20 cellular contexts compared by ENCODE assay signal in genomic region chr1:168926236-168926635, GRCh38.
DNase-seq lines count a peak whose midpoint lies in the region; TF ChIP-seq lines count a peak whose summit lies in the region.
"Had no signal": no experiment of that assay in that cellular context is flagged by ENCODE, and none has a peak within 500 bp of the region (broad histone marks: within the 10 kb centered on the region; RNA-seq: fewer than 3 reads in every experiment).

No MANE protein-coding gene starts in this region.

- H3K36me3 Mint-ChIP-seq in progenitor cell of endocrine pancreas (ENCODE audit: insufficient read depth) = no peaks in the 10 kb centered on the region
- H3K36me3 Mint-ChIP-seq: CD14-positive monocyte had no signal

- H3K4me3 ChIP-seq in mesenchymal stem cell (ENCODE audit: insufficient read depth in 1 of 2, low read depth in 1 of 2, low read length in 2 of 2) = no peak overlapping the region
- H3K4me3 ChIP-seq: A549; BLaER1 treated with 17β-estradiol and CSF1 and Interleukin-3, amounts not matched to agents 10 nM and 100 nM; GM23338 had no signal

- H3K27ac ChIP-seq in mesenchymal stem cell (ENCODE audit: low read length, poor library complexity, severe bottlenecking) (no peak overlapping the region), RWPE1 (no peak overlapping the region)
- H3K27ac ChIP-seq: 22Rv1; A549; BLaER1 treated with 17β-estradiol and CSF1 and Interleukin-3, amounts not matched to agents 10 nM and 100 nM had no signal

- H4K8ac ChIP-seq in mesenchymal stem cell (ENCODE audit: low read length) = no peak overlapping the region

- no peaks in the 10 kb centered on the region for H3K9me3 ChIP-seq in mesenchymal stem cell (ENCODE audit: control insufficient read depth, low read length)
- H3K9me3 ChIP-seq: A549; BE2C; BLaER1 treated with 17β-estradiol and CSF1 and Interleukin-3, amounts not matched to agents 10 nM and 100 nM had no signal

- no peak overlapping the region for H3K4ac ChIP-seq in mesenchymal stem cell (ENCODE audit: low read depth in 1 of 2, low read length in 2 of 2)

- POLR2A ChIA-PET in HEK293T (lab: Yijun Ruan, JAX) = no interaction called here
- POLR2A ChIA-PET in RWPE1 (lab: Yijun Ruan, JAX; ENCODE audit: low non-redundant PET) = no interaction called here

- no peak overlapping the region for H2AFZ ChIP-seq in mesenchymal stem cell (ENCODE audit: low read depth, low read length)
- H2AFZ ChIP-seq: GM23338 had no signal

- H3K4me2 ChIP-seq in mesenchymal stem cell (ENCODE audit: low read length, poor library complexity, severe bottlenecking) = no peak overlapping the region
- H3K4me2 ChIP-seq: A549; BLaER1 treated with 17β-estradiol and CSF1 and Interleukin-3, amounts not matched to agents 10 nM and 100 nM; GM23338 had no signal

- H3K4me1 ChIP-seq in mesenchymal stem cell (ENCODE audit: control insufficient read depth, insufficient read depth, low read depth, low read length) = no peaks in the 10 kb centered on the region
- H3K4me1 ChIP-seq: BE2C had no signal

- no peaks in the 10 kb centered on the region for H3K27me3 ChIP-seq in mesenchymal stem cell (ENCODE audit: control insufficient read depth in 1 of 2, insufficient read depth in 1 of 2, low read length in 2 of 2)
- H3K27me3 ChIP-seq: BE2C; BLaER1 treated with 17β-estradiol and CSF1 and Interleukin-3, amounts not matched to agents 10 nM and 100 nM had no signal

- no peak overlapping the region for H3K27ac Mint-ChIP-seq in progenitor cell of endocrine pancreas
- H3K27ac Mint-ChIP-seq: CD14-positive monocyte; CD4-positive, alpha-beta T cell; CD8-positive, alpha-beta memory T cell; GM23338; H9 had no signal

- no peak overlapping the region for H2BK120ac ChIP-seq in mesenchymal stem cell (ENCODE audit: low read depth, low read length)

- H2BK15ac ChIP-seq in mesenchymal stem cell (ENCODE audit: low read depth, poor library complexity, severe bottlenecking) = no peak overlapping the region

- H3K36me3 ChIP-seq in mesenchymal stem cell (ENCODE audit: control insufficient read depth in 1 of 2, insufficient read depth in 2 of 2, low read depth in 1 of 2, low read length in 2 of 2) = no peaks in the 10 kb centered on the region
- H3K36me3 ChIP-seq: BE2C; BLaER1 treated with 17β-estradiol and CSF1 and Interleukin-3, amounts not matched to agents 10 nM and 100 nM had no signal

- H2BK12ac ChIP-seq in mesenchymal stem cell (ENCODE audit: low read length in 2 of 2) = no peak overlapping the region

- no peaks in the 10 kb centered on the region for H3K9me3 Mint-ChIP-seq in progenitor cell of endocrine pancreas (ENCODE audit: low read depth)
- H3K9me3 Mint-ChIP-seq: GM23338, H9 had no signal

- no peak overlapping the region for H2AK5ac ChIP-seq in mesenchymal stem cell (ENCODE audit: low read length, severe bottlenecking)

- H3K4me1 Mint-ChIP-seq in progenitor cell of endocrine pancreas (ENCODE audit: low read depth) = peaks cover 7% of the 10 kb centered on the region
- H3K4me1 Mint-ChIP-seq: GM23338 had no signal

- no peak overlapping the region for H3K18ac ChIP-seq in mesenchymal stem cell (ENCODE audit: low read depth in 1 of 2, low read length in 2 of 2)

- no peak overlapping the region for H3K23ac ChIP-seq in mesenchymal stem cell (ENCODE audit: low read length in 2 of 2)

- CTCF ChIA-PET in HEK293T (lab: Yijun Ruan, JAX) (no interaction called here), RWPE1 (lab: Yijun Ruan, JAX) (no interaction called here)

- H3K9ac ChIP-seq in mesenchymal stem cell (ENCODE audit: low read length) = no peak overlapping the region
- H3K9ac ChIP-seq: BLaER1 treated with 17β-estradiol and CSF1 and Interleukin-3, amounts not matched to agents 10 nM and 100 nM had no signal

- no peaks in the 10 kb centered on the region for H3K27me3 Mint-ChIP-seq in progenitor cell of endocrine pancreas

- H3K14ac ChIP-seq in mesenchymal stem cell (ENCODE audit: low read length in 2 of 2) = no peak overlapping the region

- H3K4me3 Mint-ChIP-seq in progenitor cell of endocrine pancreas (ENCODE audit: low read depth) = no peak overlapping the region
- H3K4me3 Mint-ChIP-seq: CD14-positive monocyte; CD4-positive, alpha-beta T cell; CD8-positive, alpha-beta memory T cell; GM23338; H9 had no signal

- no peak overlapping the region for H4K91ac ChIP-seq in mesenchymal stem cell (ENCODE audit: low read length)

- H3K79me1 ChIP-seq in mesenchymal stem cell (replicated peaks; ENCODE audit: low read length, poor library complexity, severe bottlenecking) = no peaks in the 10 kb centered on the region

- TF ChIP-seq CTCF in RWPE1 (conservative IDR thresholded peaks at IDR 0.05; ENCODE audit: low read depth) (no peak), progenitor cell of endocrine pancreas (IDR thresholded peaks at IDR 0.05; ENCODE audit: unreplicated experiment) (no peak)

- DNase-seq in A172 (ENCODE audit: low spot score) (peak; percentile 52), HEK293T (ENCODE audit: extremely low spot score) (no peak), mesenchymal stem cell (peak; percentile 57), RWPE1 (ENCODE audit: low spot score) (no peak), EL (no peak), progenitor cell of endocrine pancreas (ENCODE audit: low spot score, unreplicated experiment) (no peak)
- DNase-seq: ACHN; AML-193; BE2C; CD4-positive, alpha-beta T cell; CD8-positive, alpha-beta memory T cell; DMS 273 treated with DMSO at 0.1 percent for 48 hours; DMS79; GF-D8; H9 had no signal

- H2BK5ac ChIP-seq in mesenchymal stem cell (ENCODE audit: low read depth, low read length, poor library complexity, severe bottlenecking) = no peak overlapping the region

- 67% methylated on average over 1 of the region's 3 CpGs for WGBS in mesenchymal stem cell

TF ChIP-seq in HEK293T, 16 proteins besides CTCF, POLR2A, EP300 and RAD21:
- TF ChIP-seq ARNT (IDR thresholded peaks at IDR 0.05) = no peak
- TF ChIP-seq LEF1 (IDR thresholded peaks at IDR 0.05; ENCODE audit: borderline replicate concordance) = no peak
- no peak for TF ChIP-seq FOXM1 (IDR thresholded peaks at IDR 0.05; ENCODE audit: borderline replicate concordance)
- TF ChIP-seq NFRKB (IDR thresholded peaks at IDR 0.05) = no peak
- TF ChIP-seq SUZ12 (IDR thresholded peaks at IDR 0.05) = no peak
- TF ChIP-seq, protein P1, sequence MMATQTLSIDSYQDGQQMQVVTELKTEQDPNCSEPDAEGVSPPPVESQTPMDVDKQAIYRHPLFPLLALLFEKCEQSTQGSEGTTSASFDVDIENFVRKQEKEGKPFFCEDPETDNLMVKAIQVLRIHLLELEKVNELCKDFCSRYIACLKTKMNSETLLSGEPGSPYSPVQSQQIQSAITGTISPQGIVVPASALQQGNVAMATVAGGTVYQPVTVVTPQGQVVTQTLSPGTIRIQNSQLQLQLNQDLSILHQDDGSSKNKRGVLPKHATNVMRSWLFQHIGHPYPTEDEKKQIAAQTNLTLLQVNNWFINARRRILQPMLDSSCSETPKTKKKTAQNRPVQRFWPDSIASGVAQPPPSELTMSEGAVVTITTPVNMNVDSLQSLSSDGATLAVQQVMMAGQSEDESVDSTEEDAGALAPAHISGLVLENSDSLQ (IDR thresholded peaks at IDR 0.05) = peak; percentile 61; the same call in 1 of the 2 replicates
- TF ChIP-seq CTBP1 (IDR thresholded peaks at IDR 0.05; ENCODE audit: borderline replicate concordance) = 0 out of 2 replicates have a peak, but pooled peaks have one; percentile 26

Comparison
In these comparisons a context has a peak if more than half of its experiments do, and no peak if none do; other contexts are left out.
1. DNase-seq: peak in A172 (single experiment) and mesenchymal stem cell (single experiment); none in HEK293T (single experiment), RWPE1 (single experiment), EL (single experiment) and progenitor cell of endocrine pancreas (single experiment).